ENCODE assay signal across 11 cellular contexts in genomic region chr15:57216288-57216687, GRCh38.
A peak's percentile ranks its signal among the peaks of the same experiment; 100 is the strongest.
DNase-seq lines count a peak whose midpoint lies in the region; ATAC-seq and TF ChIP-seq lines count a peak whose summit lies in the region.
"Had no signal": no experiment of that assay in that cellular context is flagged by ENCODE, and none has a peak within 500 bp of the region (broad histone marks: within the 10 kb centered on the region; RNA-seq: fewer than 3 reads in every experiment).

No MANE protein-coding gene starts in this region.

- no peaks in the 10 kb centered on the region for H3K36me3 Mint-ChIP-seq in nephron progenitor cell (ENCODE audit: low read depth)
- H3K36me3 Mint-ChIP-seq in natural killer cell: no peaks in the 10 kb centered on the region

- ATAC-seq in aorta (ENCODE audit: low FRiP score): no peak
- ATAC-seq in natural killer cell: no peak

- peaks cover 74% of the 10 kb centered on the region for H3K4me1 Mint-ChIP-seq in nephron progenitor cell
- H3K4me1 Mint-ChIP-seq in natural killer cell: peaks cover 29 to 31% of the 10 kb centered on the region in 2 donors

- DNase-seq in EL (peak; percentile 82), M059J (ENCODE audit: low read depth) (peak; percentile 83), dedifferentiated amniotic fluid mesenchymal stem cell (ENCODE audit: extremely low spot score) (peak; percentile 51), nephron progenitor cell (no peak), aorta (no peak), T-helper 9 cell (no peak), natural killer cell (no peak)
- no peak for DNase-seq in activated CD4-positive, CD25-positive, alpha-beta regulatory T cell treated with anti-CD3 and anti-CD28 coated beads, Interleukin-2, amount 50 U/mL, for 72 hours
- DNase-seq: effector CD8-positive, alpha-beta T cell; ovary; transverse colon had no signal

- H3K4me3 Mint-ChIP-seq in nephron progenitor cell (no peak overlapping the region), natural killer cell (no peak overlapping the region)

- H3K36me3 ChIP-seq in aorta (ENCODE audit: control insufficient read depth in 1 of 2, insufficient read depth in 2 of 2, low read length in 1 of 2): peaks cover 0 to 3% of the 10 kb centered on the region in 2 donors
- H3K36me3 ChIP-seq: ovary, transverse colon had no signal

- H3K4me3 ChIP-seq in aorta (ENCODE audit: low read length in 2 of 2): no peak overlapping the region
- H3K4me3 ChIP-seq: ovary, transverse colon had no signal

- H3K9me3 ChIP-seq in aorta (ENCODE audit: control insufficient read depth, low read length): no peaks in the 10 kb centered on the region
- H3K9me3 ChIP-seq: ovary, transverse colon had no signal

- no peaks in the 10 kb centered on the region for H3K27me3 ChIP-seq in aorta (ENCODE audit: control insufficient read depth in 1 of 2, insufficient read depth in 2 of 2, low read length in 1 of 2)
- H3K27me3 ChIP-seq: ovary, transverse colon had no signal

- intact Hi-C loops in aorta (cut with DNase I): loop anchor here in 1 of 2 donors (5.0 kb wide), 1 partner anchor 69 kb away; no protein-coding TSS in a partner anchor
- intact Hi-C loops in natural killer cell (cut with micrococcal nuclease): loop anchor here (10.0 kb wide), 1 partner anchor 721 kb away; no protein-coding TSS in a partner anchor

- no peak overlapping the region for H3K27ac ChIP-seq in aorta (ENCODE audit: low read depth in 1 of 2, low read length in 2 of 2)
- H3K27ac ChIP-seq: ovary had no signal

- H3K4me1 ChIP-seq in aorta (ENCODE audit: control insufficient read depth in 1 of 2, insufficient read depth in 2 of 2, low read length in 2 of 2): peaks cover 0 to 3% of the 10 kb centered on the region in 2 donors

- TF ChIP-seq CTCF in nephron progenitor cell (IDR thresholded peaks at IDR 0.05): no peak
- no peak for TF ChIP-seq CTCF in natural killer cell (IDR thresholded peaks at IDR 0.05)

- peak overlapping the region; percentile 81 for H3K27ac Mint-ChIP-seq in nephron progenitor cell
- peak overlapping the region in 1 of 2 donors; percentile 16 for H3K27ac Mint-ChIP-seq in natural killer cell

- H3K27me3 Mint-ChIP-seq in nephron progenitor cell (ENCODE audit: low read depth, poor library complexity): no peaks in the 10 kb centered on the region
- no peaks in the 10 kb centered on the region for H3K27me3 Mint-ChIP-seq in natural killer cell (ENCODE audit: low read depth in 2 of 2)

- WGBS in aorta, 2 donors: 3 to 6% methylated on average over 2 of the region's 2 CpGs

- H3K9me3 Mint-ChIP-seq in nephron progenitor cell (no peaks in the 10 kb centered on the region), natural killer cell (no peaks in the 10 kb centered on the region)

Comparison
In these comparisons a context has a peak if more than half of its experiments do, and no peak if none do; other contexts are left out.
1. DNase-seq: peak in EL (single experiment), M059J (single experiment) and dedifferentiated amniotic fluid mesenchymal stem cell (single experiment); none in nephron progenitor cell (single experiment), aorta (0 of 2), T-helper 9 cell (single experiment), natural killer cell (single experiment) and activated CD4-positive, CD25-positive, alpha-beta regulatory T cell treated with anti-CD3 and anti-CD28 coated beads, Interleukin-2, amount 50 U/mL, for 72 hours (single experiment).